1 cellular context compared by ENCODE assay signal in genomic region chr1:51237714-51238403, GRCh38.
TF ChIP-seq lines count a peak whose summit lies in the region.

No MANE protein-coding gene starts in this region.

TF ChIP-seq in K562, 482 proteins besides CTCF, POLR2A, EP300 and RAD21 (continued from another document):
- no peak for TF ChIP-seq BCLAF1 (IDR thresholded peaks at IDR 0.05; ENCODE audit: borderline replicate concordance in 1 of 2, control insufficient read depth in 1 of 2, low read depth in 2 of 2, low read length in 1 of 2)
- no peak for TF ChIP-seq FOXJ3 (CRISPR knock-in tag; IDR thresholded peaks at IDR 0.05)
- no peak for TF ChIP-seq HCFC1 (IDR thresholded peaks at IDR 0.05; ENCODE audit: low read depth, low read length)
- no peak for TF ChIP-seq CREB5 (CRISPR knock-in tag; IDR thresholded peaks at IDR 0.05)
- TF ChIP-seq CHD1 (IDR thresholded peaks at IDR 0.05; ENCODE audit: low read length) = peak; percentile 25
- TF ChIP-seq ARHGAP35 (IDR thresholded peaks at IDR 0.05; ENCODE audit: partially characterized antibody) = no peak
- no peak for TF ChIP-seq NCOA2 (IDR thresholded peaks at IDR 0.05; ENCODE audit: partially characterized antibody in 2 of 2)
- peak; percentile 39; the same call in 1 of the 2 replicates for TF ChIP-seq CXXC5 (CRISPR knock-in tag; IDR thresholded peaks at IDR 0.05)
- TF ChIP-seq AFF4 (CRISPR knock-in tag; IDR thresholded peaks at IDR 0.05) = 0 out of 2 replicates have a peak, but pooled peaks have one; percentile 40
- no peak; the same call in 1 of the 2 replicates for TF ChIP-seq SP1 (CRISPR knock-in tag; IDR thresholded peaks at IDR 0.05)
- peak; percentile 66 for TF ChIP-seq L3MBTL2 (IDR thresholded peaks at IDR 0.05)
- no peak for TF ChIP-seq ZBTB9 (CRISPR knock-in tag; IDR thresholded peaks at IDR 0.05)
- no peak for TF ChIP-seq BMI1 (IDR thresholded peaks at IDR 0.05; ENCODE audit: low read length)
- TF ChIP-seq ZNF280B (CRISPR knock-in tag; IDR thresholded peaks at IDR 0.05) = no peak
- TF ChIP-seq ZNF398 (CRISPR knock-in tag; IDR thresholded peaks at IDR 0.05) = no peak
- no peak; a peak in 1 of 4 replicates for TF ChIP-seq FOXK2 (conservative IDR thresholded peaks at IDR 0.05 in 1 of 2, IDR thresholded peaks at IDR 0.05 in 1 of 2; ENCODE audit: low read depth in 2 of 2)
- no peak for TF ChIP-seq IRF1 (CRISPR knock-in tag; IDR thresholded peaks at IDR 0.05; ENCODE audit: borderline replicate concordance)
- no peak for TF ChIP-seq RBM14 (IDR thresholded peaks at IDR 0.05; ENCODE audit: borderline replicate concordance, insufficient read depth, low read depth, low read length)
- TF ChIP-seq SUPT5H (IDR thresholded peaks at IDR 0.05) = no peak
- peak; percentile 60; the same call in 1 of the 2 replicates for TF ChIP-seq JUND (IDR thresholded peaks at IDR 0.05; ENCODE audit: borderline replicate concordance, low read depth, low read length)
- peak; percentile 80; the same call in 2 of the 3 replicates for TF ChIP-seq JUND (tag; IDR thresholded peaks at IDR 0.05; ENCODE audit: borderline replicate concordance, low read depth, low read length)
- no peak; a peak in 1 of 4 replicates for TF ChIP-seq ZNF639 (CRISPR knock-in tag; conservative IDR thresholded peaks at IDR 0.05 in 1 of 2, IDR thresholded peaks at IDR 0.05 in 1 of 2)
TF ChIP-seq in K562: peak in this region for 45.
